ENCODE assay signal across 9 cellular contexts in the genomic region with DNA sequence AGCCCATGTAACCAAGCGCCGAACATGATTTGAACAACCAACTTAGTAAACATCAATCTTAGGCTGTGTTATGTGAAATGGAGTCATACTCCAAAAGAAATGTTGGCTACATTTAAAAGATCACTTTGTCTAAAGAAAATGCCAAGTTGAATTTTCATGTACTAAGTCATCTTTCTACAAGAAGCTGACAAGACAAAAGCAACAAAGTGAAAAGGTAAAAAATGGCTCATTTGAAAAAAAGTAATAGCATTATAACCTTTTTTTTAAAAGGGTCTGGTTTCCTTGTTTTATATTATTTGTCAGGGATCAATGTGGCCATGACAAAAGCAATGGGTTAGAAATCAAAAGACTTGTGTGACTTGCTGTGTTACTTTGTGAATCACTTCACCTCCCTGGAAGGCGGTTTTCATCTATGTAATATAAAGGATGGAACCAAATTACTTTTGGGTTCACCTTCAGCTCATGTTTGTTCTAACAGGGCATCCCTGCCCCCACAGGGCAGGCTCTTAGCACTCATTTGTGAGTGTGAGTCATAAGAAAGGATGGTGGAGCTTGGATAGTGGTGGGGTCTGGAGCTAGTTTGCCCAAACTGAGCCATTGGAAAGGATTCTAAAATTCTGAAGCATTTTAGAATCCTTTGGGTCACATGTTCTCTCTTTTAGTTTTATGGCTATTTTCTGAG.
DNase-seq lines count a peak whose midpoint lies in the region; ATAC-seq, FAIRE-seq and TF ChIP-seq lines count a peak whose summit lies in the region.
"Had no signal": no experiment of that assay in that cellular context is flagged by ENCODE, and none has a peak within 500 bp of the region (broad histone marks: within the 10 kb centered on the region; RNA-seq: fewer than 3 reads in every experiment).

No MANE protein-coding gene starts in this region.

- H3K4me3 Mint-ChIP-seq in T-helper 2 cell treated with Interferon-gamma antibody and Interleukin-4, amounts not matched to agents 5 μg/mL and 100 μg/mL, for 36 hours, result no peak overlapping the region

- TF ChIP-seq CTCF in PC-3 (conservative IDR thresholded peaks at IDR 0.05; ENCODE audit: low read depth, low read length) (no peak), endothelial cell of umbilical vein (IDR thresholded peaks at IDR 0.05; ENCODE audit: extremely low read depth in 1 of 2, insufficient read depth in 1 of 2, low read depth in 1 of 2, low read length in 2 of 2) (no peak)

- ATAC-seq in PC-3, result peak; percentile 66
- no peak for ATAC-seq in GM18498 (IDR thresholded peaks at IDR 0.05; ENCODE audit: unreplicated experiment)

- peak overlapping the region; percentile 11; the same call in 1 of the 2 replicates for H3K9ac ChIP-seq in PC-3 (ENCODE audit: low read length)
- H3K9ac ChIP-seq in endothelial cell of umbilical vein (replicated peaks; ENCODE audit: extremely low read depth, insufficient read depth, low read length), result no peak overlapping the region

- CTCF ChIA-PET in PC-3 (lab: Charles Lee) (interaction anchor here (0.6 to 2.1 kb wide), 11 partner anchors 22 to 338 kb away, joined by 3 to 30 read pairs (median 4); partner anchors contain the start of gene MAML2), endothelial cell of umbilical vein (lab: Charles Lee) (interaction anchor here (0.6 to 7.2 kb wide), 52 partner anchors 8 to 370 kb away, joined by 3 to 215 read pairs (median 5); partner anchors contain the start of genes CCDC82, JRKL and MAML2)

- H4K20me1 ChIP-seq in PC-3 (ENCODE audit: low read length) (no peaks in the 10 kb centered on the region), endothelial cell of umbilical vein (replicated peaks; ENCODE audit: control insufficient read depth, extremely low read depth, insufficient read depth, low read length) (no peaks in the 10 kb centered on the region)

- no peaks in the 10 kb centered on the region for H3K9me3 ChIP-seq in PC-3 (ENCODE audit: low read length)
- no peaks in the 10 kb centered on the region for H3K9me3 ChIP-seq in endothelial cell of umbilical vein (replicated peaks; ENCODE audit: control insufficient read depth, insufficient read depth, low read length)

- no peak overlapping the region for H3K4me3 ChIP-seq in PC-3 (ENCODE audit: low read length)
- no peak overlapping the region for H3K4me3 ChIP-seq in endothelial cell of umbilical vein (replicated peaks in 1 of 3; ENCODE audit: insufficient read depth in 1 of 3, low read depth in 1 of 3, low read length in 3 of 3)

- H3K27me3 ChIP-seq in PC-3 (ENCODE audit: low read length) (no peaks in the 10 kb centered on the region), endothelial cell of umbilical vein (ENCODE audit: control insufficient read depth in 2 of 2, insufficient read depth in 2 of 2, low read length in 2 of 2) (no peaks in the 10 kb centered on the region)

- no peaks in the 10 kb centered on the region for H3F3A ChIP-seq in PC-3 (ENCODE audit: low read length, unreplicated experiment)

- H3K27ac ChIP-seq in PC-3 (ENCODE audit: low read length) (peak overlapping the region; percentile 54), endothelial cell of umbilical vein (ENCODE audit: insufficient read depth, low read depth, low read length) (no peak overlapping the region), caudate nucleus (ENCODE audit: low read depth, low read length) (no peak overlapping the region)

- peak; percentile 92 for DNase-seq in EL
- peak; percentile 83 for DNase-seq in PC-3
- DNase-seq in endothelial cell of umbilical vein (ENCODE audit: low read depth, low spot score), result no peak
- peak; percentile 71 for DNase-seq in renal cortical epithelial cell (ENCODE audit: low read depth)
- DNase-seq in caudate nucleus (lab: John Stamatoyannopoulos, UW), result no peak
- DNase-seq in OCI-M2 (lab: John Stamatoyannopoulos, UW; ENCODE audit: unreplicated experiment), result no peak
- no peak for DNase-seq in T-helper 2 cell treated with Interferon-gamma antibody and Interleukin-4, amounts not matched to agents 5 μg/mL and 100 μg/mL, for 36 hours (ENCODE audit: low spot score)
- DNase-seq: effector CD8-positive, alpha-beta T cell had no signal

- H3K36me3 Mint-ChIP-seq in T-helper 2 cell treated with Interferon-gamma antibody and Interleukin-4, amounts not matched to agents 5 μg/mL and 100 μg/mL, for 36 hours (ENCODE audit: low read depth), result peaks cover 9% of the 10 kb centered on the region

- no peak overlapping the region for H3K27ac Mint-ChIP-seq in T-helper 2 cell treated with Interferon-gamma antibody and Interleukin-4, amounts not matched to agents 5 μg/mL and 100 μg/mL, for 36 hours

- H3K79me2 ChIP-seq in PC-3 (ENCODE audit: low read length), result no peaks in the 10 kb centered on the region
- no peaks in the 10 kb centered on the region for H3K79me2 ChIP-seq in endothelial cell of umbilical vein (ENCODE audit: control insufficient read depth, insufficient read depth, low read length)

- BruUV-seq in PC-3 (replicated peaks; lab: Mats Ljungman, UMichigan) (no TSS peak), endothelial cell of umbilical vein (replicated peaks; lab: Mats Ljungman, UMichigan) (no TSS peak)

- H3K9me2 ChIP-seq in PC-3 (replicated peaks; ENCODE audit: low read length), result no peaks in the 10 kb centered on the region

- H3K9me1 ChIP-seq in endothelial cell of umbilical vein (replicated peaks; ENCODE audit: control insufficient read depth, extremely low read depth, insufficient read depth, low read length), result no peaks in the 10 kb centered on the region

- peak; percentile 24 for FAIRE-seq in endothelial cell of umbilical vein (lab: Jason Lieb, UNC)

- peaks cover 45% of the 10 kb centered on the region for H3K4me1 ChIP-seq in PC-3 (ENCODE audit: insufficient read depth, low read length)
- H3K4me1 ChIP-seq in endothelial cell of umbilical vein (ENCODE audit: control insufficient read depth, extremely low read depth, insufficient read depth, low read length), result peaks cover 14% of the 10 kb centered on the region

- H3K27me3 Mint-ChIP-seq in T-helper 2 cell treated with Interferon-gamma antibody and Interleukin-4, amounts not matched to agents 5 μg/mL and 100 μg/mL, for 36 hours (ENCODE audit: low read depth), result no peaks in the 10 kb centered on the region

- intact Hi-C loops in PC-3 (cut with micrococcal nuclease) (loop anchor here (1.0 to 10.0 kb wide), 4 partner anchors 89 to 337 kb away; partner anchors contain the start of gene MAML2), endothelial cell of umbilical vein (cut with micrococcal nuclease) (loop anchor here (1.0 to 2.0 kb wide), 8 partner anchors 57 to 337 kb away; partner anchors contain the start of gene MAML2)

- peak overlapping the region; percentile 46 for H3K4me2 ChIP-seq in PC-3 (ENCODE audit: low read length)
- no peak overlapping the region for H3K4me2 ChIP-seq in endothelial cell of umbilical vein (ENCODE audit: insufficient read depth, low read length)

- peaks cover 47% of the 10 kb centered on the region for H3K4me1 Mint-ChIP-seq in T-helper 2 cell treated with Interferon-gamma antibody and Interleukin-4, amounts not matched to agents 5 μg/mL and 100 μg/mL, for 36 hours (ENCODE audit: low read depth)

- dilution Hi-C loops in endothelial cell of umbilical vein (cut with MboI; ENCODE audit: extremely low pct_ligation_motif_present, low sequenced_read_pairs), result no loop called here

- H2AFZ ChIP-seq in PC-3 (ENCODE audit: low read length) (no peak overlapping the region), endothelial cell of umbilical vein (ENCODE audit: low read depth, low read length) (no peak overlapping the region)

- TF ChIP-seq POLR2A in endothelial cell of umbilical vein (IDR thresholded peaks at IDR 0.05; ENCODE audit: low read depth, low read length), result no peak

- H3K36me3 ChIP-seq in PC-3 (ENCODE audit: low read depth, low read length) (no peaks in the 10 kb centered on the region), endothelial cell of umbilical vein (ENCODE audit: control insufficient read depth in 2 of 2, extremely low read depth in 1 of 2, insufficient read depth in 2 of 2, low read length in 2 of 2) (no peaks in the 10 kb centered on the region)

- POLR2A ChIA-PET in PC-3 (lab: Charles Lee; ENCODE audit: unreplicated experiment), result interaction anchor here (0.5 to 1.0 kb wide), 5 partner anchors 52 to 287 kb away, joined by 3 to 14 read pairs (median 3); partner anchors contain the start of gene MAML2
- POLR2A ChIA-PET in endothelial cell of umbilical vein (lab: Charles Lee), result interaction anchor here (0.6 to 1.3 kb wide), 7 partner anchors 13 to 303 kb away, joined by 3 to 6 read pairs (median 4); partner anchors contain the start of gene MAML2

- H3K9me3 Mint-ChIP-seq in T-helper 2 cell treated with Interferon-gamma antibody and Interleukin-4, amounts not matched to agents 5 μg/mL and 100 μg/mL, for 36 hours, result no peaks in the 10 kb centered on the region

TF ChIP-seq in endothelial cell of umbilical vein, 7 proteins besides CTCF, POLR2A, EP300 and RAD21:
- TF ChIP-seq JUN (IDR thresholded peaks at IDR 0.05; ENCODE audit: borderline replicate concordance, insufficient read depth, insufficient read length, low read depth) (no peak), GATA2 (IDR thresholded peaks at IDR 0.05; ENCODE audit: insufficient read depth, insufficient read length, low read depth, low read length) (no peak), FOS (IDR thresholded peaks at IDR 0.05; ENCODE audit: borderline replicate concordance, insufficient read depth, low read length) (peak; percentile 67)

Comparison
In these comparisons a context has a peak if more than half of its experiments do, and no peak if none do; other contexts are left out.
1. DNase-seq: peak in EL (single experiment), PC-3 (single experiment) and renal cortical epithelial cell (single experiment); none in endothelial cell of umbilical vein (single experiment), caudate nucleus (0 of 61), OCI-M2 (single experiment) and T-helper 2 cell treated with Interferon-gamma antibody and Interleukin-4, amounts not matched to agents 5 μg/mL and 100 μg/mL, for 36 hours (single experiment).